In genomic region chr12:116060765-116061164, GRCh38 we compare ENCODE assay signal across 8 cellular contexts.
DNase-seq lines count a peak whose midpoint lies in the region; ATAC-seq lines count a peak whose summit lies in the region.

No MANE protein-coding gene starts in this region.

- H3K4me1 ChIP-seq in BLaER1 treated with 17β-estradiol and CSF1 and Interleukin-3, amounts not matched to agents 10 nM and 100 nM = peaks cover 29 to 67% (median 44%) of the 10 kb centered on the region in 10 experiments

- no peak overlapping the region for H3K4me3 ChIP-seq in BLaER1 treated with 17β-estradiol and CSF1 and Interleukin-3, amounts not matched to agents 10 nM and 100 nM

- peaks cover 37 to 100% (median 93%) of the 10 kb centered on the region in 11 experiments for H4K20me1 ChIP-seq in BLaER1 treated with 17β-estradiol and CSF1 and Interleukin-3, amounts not matched to agents 10 nM and 100 nM

- peaks cover 0 to 41% (median 7%) of the 10 kb centered on the region in 11 experiments; a peak in 7 of 22 replicates for H3K36me3 ChIP-seq in BLaER1 treated with 17β-estradiol and CSF1 and Interleukin-3, amounts not matched to agents 10 nM and 100 nM

- H3K4me2 ChIP-seq in BLaER1 treated with 17β-estradiol and CSF1 and Interleukin-3, amounts not matched to agents 10 nM and 100 nM = peak overlapping the region in 9 of 11 experiments; percentile 12 to 75 (median 41); a peak in 15 of 22 replicates

- no peak overlapping the region for H3K9ac ChIP-seq in BLaER1 treated with 17β-estradiol and CSF1 and Interleukin-3, amounts not matched to agents 10 nM and 100 nM

- peak overlapping the region in 2 of 11 experiments; percentile 5 to 14; a peak in 3 of 22 replicates for H3K27ac ChIP-seq in BLaER1 treated with 17β-estradiol and CSF1 and Interleukin-3, amounts not matched to agents 10 nM and 100 nM

- no peaks in the 10 kb centered on the region for H3K27me3 ChIP-seq in BLaER1 treated with 17β-estradiol and CSF1 and Interleukin-3, amounts not matched to agents 10 nM and 100 nM

- DNase-seq in amniotic epithelial cell (ENCODE audit: low read depth) (peak; percentile 34), cerebellum (ENCODE audit: low spot score) (no peak), NCI-H526 (lab: John Stamatoyannopoulos, UW) (no peak), NCI-H2107 (lab: John Stamatoyannopoulos, UW) (no peak)

- ATAC-seq in GM19351 (IDR thresholded peaks at IDR 0.05; ENCODE audit: unreplicated experiment) = peak; percentile 89
- peak; percentile 94 for ATAC-seq in HG03432 (IDR thresholded peaks at IDR 0.05; ENCODE audit: unreplicated experiment)
- no peak for ATAC-seq in HG02588 (IDR thresholded peaks at IDR 0.05; ENCODE audit: unreplicated experiment)

- H3K9me3 ChIP-seq in BLaER1 treated with 17β-estradiol and CSF1 and Interleukin-3, amounts not matched to agents 10 nM and 100 nM (replicated peaks in 1 of 11) = no peaks in the 10 kb centered on the region
